Comparison of ENCODE assay signal across 23 cellular contexts in genomic region chr3:127420825-127421224, GRCh38.
DNase-seq lines count a peak whose midpoint lies in the region; ATAC-seq and TF ChIP-seq lines count a peak whose summit lies in the region.
"Had no signal": no experiment of that assay in that cellular context is flagged by ENCODE, and none has a peak within 500 bp of the region (broad histone marks: within the 10 kb centered on the region; RNA-seq: fewer than 3 reads in every experiment).

No MANE protein-coding gene starts in this region.

- DNase-seq in GM13976 (ENCODE audit: low spot score) (peak; percentile 13), Karpas-422 (peak; percentile 56), ecto neural progenitor cell (ENCODE audit: low spot score) (peak; percentile 67), Ammon's horn (ENCODE audit: low spot score) (no peak), foreskin fibroblast (no peak)
- DNase-seq: activated CD8-positive, alpha-beta T cell treated with anti-CD3 and anti-CD28 coated beads for 36 hours; activated naive CD4-positive, alpha-beta T cell; activated T-cell treated with anti-CD3 and anti-CD28 coated beads, Interleukin-2, amount 50 U/mL, for 4 hours; amygdala; CD4-positive, CD25-positive, alpha-beta regulatory T cell; dermis blood vessel endothelial cell; DMS153; GF-D8; left ventricle myocardium inferior; NCI-H1436 treated with DMSO at 0.1 percent for 48 hours; NCI-H524; stimulated activated CD4-positive, alpha-beta T cell treated with anti-CD3 and anti-CD28 coated beads, Interleukin-4, amount 100 ng/mL, for 1 hour; stimulated activated naive CD4-positive, alpha-beta T cell; testis had no signal

- H3K4me1 ChIP-seq in Karpas-422 (ENCODE audit: low read length) (no peaks in the 10 kb centered on the region), mesodermal cell (ENCODE audit: control insufficient read depth, insufficient read depth, low read length, poor library complexity, severe bottlenecking) (peaks cover 58% of the 10 kb centered on the region)
- H3K4me1 ChIP-seq: left ventricle myocardium inferior, testis had no signal

- H3K9ac ChIP-seq in Karpas-422 (ENCODE audit: low read length): no peak overlapping the region

- WGBS in mesodermal cell (ENCODE audit: insufficient coverage in 2 of 2), 2 experiments: 30 to 46% methylated on average over 4 to 5 of the region's 6 CpGs

- H3K9me3 ChIP-seq in Karpas-422 (ENCODE audit: low read length) (no peaks in the 10 kb centered on the region), mesodermal cell (ENCODE audit: control insufficient read depth, low read length) (no peaks in the 10 kb centered on the region)
- H3K9me3 ChIP-seq: left ventricle myocardium inferior, testis had no signal

- TF ChIP-seq CTCF in GM13976 (IDR thresholded peaks at IDR 0.05; ENCODE audit: borderline replicate concordance, control extremely low read depth, extremely low read depth, insufficient read depth, missing control alignments) (no peak), foreskin fibroblast (IDR thresholded peaks at IDR 0.05; ENCODE audit: low read depth, low read length) (no peak)

- H3K4me3 ChIP-seq in Karpas-422 (ENCODE audit: low read length) (no peak overlapping the region), mesodermal cell (ENCODE audit: extremely low read depth, insufficient read depth, low read length, poor library complexity, severe bottlenecking) (no peak overlapping the region), foreskin fibroblast (ENCODE audit: low read depth in 1 of 2, low read length in 2 of 2) (no peak overlapping the region)
- H3K4me3 ChIP-seq: cardiac muscle cell, left ventricle myocardium inferior, testis had no signal

- no peak overlapping the region for H3K4me2 ChIP-seq in Karpas-422 (ENCODE audit: low read depth, low read length, poor library complexity, severe bottlenecking)

- no peaks in the 10 kb centered on the region for H3K27me3 ChIP-seq in Karpas-422 (ENCODE audit: low read length)
- H3K27me3 ChIP-seq: cardiac muscle cell, testis had no signal

- H2AFZ ChIP-seq in Karpas-422 (ENCODE audit: low read length): no peak overlapping the region

- in situ Hi-C loops in GM13976 (cut with MboI; ENCODE audit: low sequenced_read_pairs, unreplicated experiment): no loop called here

- no peaks in the 10 kb centered on the region for H3K9me2 ChIP-seq in Karpas-422 (replicated peaks; ENCODE audit: insufficient read depth, low read length)

- no peaks in the 10 kb centered on the region for H3K36me3 ChIP-seq in Karpas-422 (ENCODE audit: insufficient read depth, low read length)
- no peaks in the 10 kb centered on the region for H3K36me3 ChIP-seq in mesodermal cell (ENCODE audit: control insufficient read depth, insufficient read depth, low read length)
- H3K36me3 ChIP-seq: cardiac muscle cell, left ventricle myocardium inferior had no signal

- H4K20me1 ChIP-seq in Karpas-422 (ENCODE audit: insufficient read depth, low read depth, low read length): 0 out of 2 replicates have a peak, but pooled peaks cover 3% of the 10 kb centered on the region

- no peaks in the 10 kb centered on the region for H3K79me2 ChIP-seq in Karpas-422 (ENCODE audit: low read length)

- H3K27ac ChIP-seq in Karpas-422 (ENCODE audit: low read length) (no peak overlapping the region), mesodermal cell (ENCODE audit: low read depth, low read length, severe bottlenecking) (peak overlapping the region; percentile 29)
- H3K27ac ChIP-seq: cardiac muscle cell, left ventricle myocardium inferior, testis had no signal

- no peak for ATAC-seq in GM18858 (IDR thresholded peaks at IDR 0.05; ENCODE audit: unreplicated experiment)
- ATAC-seq: activated CD4-positive, CD25-positive, alpha-beta regulatory T cell treated with anti-CD3 and anti-CD28 coated beads, Interleukin-2, amount 50 U/mL, for 24 hours; activated CD8-positive, alpha-beta T cell treated with anti-CD3 and anti-CD28 coated beads for 36 hours; activated T-cell treated with anti-CD3 and anti-CD28 coated beads, Interleukin-2, amount 50 U/mL, for 4 hours had no signal

Comparison
In these comparisons a context has a peak if more than half of its experiments do, and no peak if none do; other contexts are left out.
1. DNase-seq: peak in GM13976 (single experiment), Karpas-422 (single experiment) and ecto neural progenitor cell (single experiment); none in Ammon's horn (single experiment) and foreskin fibroblast (0 of 2).